In the genomic region with DNA sequence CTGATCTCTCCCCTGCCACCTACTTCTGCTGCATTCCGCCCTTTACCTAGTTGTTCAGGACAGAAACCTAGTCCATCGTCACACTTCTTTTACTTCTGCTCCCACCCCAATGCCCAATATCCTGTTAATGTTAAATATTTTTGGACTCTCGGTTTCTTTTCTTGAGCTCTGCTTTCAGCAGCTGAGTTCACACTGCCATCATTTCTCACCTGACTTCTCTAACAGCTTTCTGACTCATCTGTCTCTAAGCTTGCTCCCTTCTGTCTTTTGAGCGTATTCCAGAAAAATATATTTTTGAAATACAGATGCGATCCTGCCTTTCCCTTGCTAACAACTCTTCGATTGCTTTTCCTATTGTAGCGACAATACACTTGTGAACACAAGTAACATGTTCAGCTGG, we compare ENCODE assay signal across 14 cellular contexts.
A peak's percentile ranks its signal among the peaks of the same experiment; 100 is the strongest.
DNase-seq lines count a peak whose midpoint lies in the region; ATAC-seq and TF ChIP-seq lines count a peak whose summit lies in the region.
"Had no signal": no experiment of that assay in that cellular context is flagged by ENCODE, and none has a peak within 500 bp of the region (broad histone marks: within the 10 kb centered on the region; RNA-seq: fewer than 3 reads in every experiment).

No MANE protein-coding gene starts in this region.

- H3K9me3 Mint-ChIP-seq in activated naive CD4-positive, alpha-beta T cell treated with anti-CD3 and anti-CD28 coated beads for 36 hours: no peaks in the 10 kb centered on the region

- H3K27ac Mint-ChIP-seq in activated naive CD4-positive, alpha-beta T cell treated with anti-CD3 and anti-CD28 coated beads for 36 hours: peak overlapping the region; percentile 27

- peaks cover 8% of the 10 kb centered on the region for H3K36me3 Mint-ChIP-seq in activated naive CD4-positive, alpha-beta T cell treated with anti-CD3 and anti-CD28 coated beads for 36 hours (ENCODE audit: low read depth)

- in situ Hi-C loops in G401 (cut with HindIII; ENCODE audit: low sequenced_read_pairs): no loop called here

- no peak overlapping the region for H3K4me3 Mint-ChIP-seq in activated naive CD4-positive, alpha-beta T cell treated with anti-CD3 and anti-CD28 coated beads for 36 hours

- intact Hi-C loops in activated naive CD4-positive, alpha-beta T cell treated with anti-CD3 and anti-CD28 coated beads for 36 hours (cut with micrococcal nuclease): no loop called here

- no peaks in the 10 kb centered on the region for H3K27me3 Mint-ChIP-seq in activated naive CD4-positive, alpha-beta T cell treated with anti-CD3 and anti-CD28 coated beads for 36 hours (ENCODE audit: low read depth)

- no peaks in the 10 kb centered on the region for H3K27me3 ChIP-seq in MM.1S (replicated peaks; ENCODE audit: insufficient read depth, low read length)
- no peaks in the 10 kb centered on the region for H3K27me3 ChIP-seq in foreskin keratinocyte
- H3K27me3 ChIP-seq in smooth muscle cell (ENCODE audit: low read depth): no peaks in the 10 kb centered on the region

- H3F3A ChIP-seq in MM.1S (ENCODE audit: insufficient read depth, low read length): 0 out of 2 replicates have a peak, but pooled peaks cover 5% of the 10 kb centered on the region
- H3F3A ChIP-seq in smooth muscle cell (ENCODE audit: low read depth): peaks cover 28% of the 10 kb centered on the region

- H3K9ac ChIP-seq in MM.1S (ENCODE audit: low read length): no peak overlapping the region
- no peak overlapping the region for H3K9ac ChIP-seq in smooth muscle cell (ENCODE audit: low read depth)

- DNase-seq in activated naive CD4-positive, alpha-beta T cell treated with anti-CD3 and anti-CD28 coated beads for 36 hours: no peak
- no peak for DNase-seq in activated naive CD4-positive, alpha-beta T cell treated with Interleukin-2 at 50 U/mL for 16 hours
- peak; percentile 29 for DNase-seq in MM.1S
- DNase-seq in foreskin keratinocyte: peak in 1 of 2 donors; percentile 32
- DNase-seq in smooth muscle cell (lab: John Stamatoyannopoulos, UW; ENCODE audit: unreplicated experiment): no peak
- no peak for DNase-seq in NCI-H510A treated with DMSO at 0.1 percent for 48 hours (lab: John Stamatoyannopoulos, UW)
- DNase-seq in G401 (ENCODE audit: low spot score): no peak
- DNase-seq: activated effector memory CD4-positive, alpha-beta T cell treated with anti-CD3 and anti-CD28 coated beads, Interleukin-2, amount 50 U/mL, for 16 hours; dermis blood vessel endothelial cell; erythroblast; NCI-H1436; NK-92 treated with Interleukin-12 subunit alpha and Interleukin-12 subunit beta, amount 100 ng/mL, for 24 hours had no signal

- WGBS in smooth muscle cell (ENCODE audit: low lambda C conversion rate): 88% methylated on average over 7 of the region's 7 CpGs

- H3K4me1 Mint-ChIP-seq in activated naive CD4-positive, alpha-beta T cell treated with anti-CD3 and anti-CD28 coated beads for 36 hours (ENCODE audit: low read depth): peaks cover 16% of the 10 kb centered on the region

- H3K4me3 ChIP-seq in MM.1S (ENCODE audit: low read length): no peak overlapping the region
- H3K4me3 ChIP-seq in smooth muscle cell: no peak overlapping the region
- H3K4me3 ChIP-seq: lung had no signal

- peak overlapping the region; percentile 20; the same call in 1 of the 2 replicates for H3K4me2 ChIP-seq in MM.1S (ENCODE audit: low read depth, low read length)
- no peak overlapping the region for H3K4me2 ChIP-seq in smooth muscle cell

- ATAC-seq in foreskin keratinocyte: no peak
- no peak for ATAC-seq in HG02763 (IDR thresholded peaks at IDR 0.05; ENCODE audit: unreplicated experiment)

- H3K36me3 ChIP-seq in MM.1S (replicated peaks; ENCODE audit: insufficient read depth, low read length): no peaks in the 10 kb centered on the region
- no peaks in the 10 kb centered on the region for H3K36me3 ChIP-seq in smooth muscle cell (ENCODE audit: low read depth)

- H3K79me2 ChIP-seq in MM.1S (ENCODE audit: low read length): no peaks in the 10 kb centered on the region
- H3K79me2 ChIP-seq in smooth muscle cell (ENCODE audit: low read depth): peaks cover 20% of the 10 kb centered on the region

- CTCF ChIA-PET in activated naive CD4-positive, alpha-beta T cell treated with anti-CD3 and anti-CD28 coated beads for 36 hours (lab: Charles Lee): interaction anchor here (1.2 kb wide), 1 partner anchor 8 kb away, joined by 5 read pairs; no protein-coding TSS in a partner anchor

- H3K27ac ChIP-seq in MM.1S (ENCODE audit: low read length) (peak overlapping the region; percentile 48; the same call in 1 of the 2 replicates), foreskin keratinocyte (peak overlapping the region; percentile 4), smooth muscle cell (ENCODE audit: low read depth) (peak overlapping the region; percentile 38)

- no peaks in the 10 kb centered on the region for H3K9me2 ChIP-seq in MM.1S (replicated peaks; ENCODE audit: insufficient read depth, low read length)

- H3K9me3 ChIP-seq in MM.1S (replicated peaks; ENCODE audit: insufficient read depth, low read length) (no peaks in the 10 kb centered on the region), smooth muscle cell (replicated peaks; ENCODE audit: low read depth) (no peaks in the 10 kb centered on the region)

- H3K4me1 ChIP-seq in MM.1S (ENCODE audit: low read length) (peaks cover 10% of the 10 kb centered on the region; the same call in 1 of the 2 replicates), foreskin keratinocyte (peaks cover 33% of the 10 kb centered on the region), smooth muscle cell (ENCODE audit: low read depth) (peaks cover 14% of the 10 kb centered on the region)

- TF ChIP-seq CTCF in MM.1S (IDR thresholded peaks at IDR 0.05; ENCODE audit: low read length): no peak
- no peak for TF ChIP-seq CTCF in foreskin keratinocyte (conservative IDR thresholded peaks at IDR 0.05)
- no peak for TF ChIP-seq CTCF in smooth muscle cell (IDR thresholded peaks at IDR 0.05; ENCODE audit: borderline replicate concordance, insufficient read depth, poor library complexity, severe bottlenecking)

- H4K20me1 ChIP-seq in MM.1S (ENCODE audit: insufficient read depth, low read length): no peaks in the 10 kb centered on the region
- no peaks in the 10 kb centered on the region for H4K20me1 ChIP-seq in smooth muscle cell (ENCODE audit: low read depth)

- no peak overlapping the region for H2AFZ ChIP-seq in MM.1S (ENCODE audit: low read length)
- no peak overlapping the region for H2AFZ ChIP-seq in smooth muscle cell (ENCODE audit: low read depth)
